1 cellular context compared by ENCODE assay signal in genomic region chr22:37679670-37680069, GRCh38.
TF ChIP-seq lines count a peak whose summit lies in the region.

No MANE protein-coding gene starts in this region.

TF ChIP-seq in endothelial cell of umbilical vein, 7 proteins besides CTCF, POLR2A, EP300 and RAD21:
- TF ChIP-seq EZH2 (IDR thresholded peaks at IDR 0.05; ENCODE audit: borderline replicate concordance, low read depth, low read length, severe bottlenecking) (no peak), POLR2AphosphoS5 (IDR thresholded peaks at IDR 0.05; ENCODE audit: insufficient read depth, low read depth, low read length) (no peak), FOS (IDR thresholded peaks at IDR 0.05; ENCODE audit: borderline replicate concordance, insufficient read depth, low read length) (no peak), JUN (IDR thresholded peaks at IDR 0.05; ENCODE audit: borderline replicate concordance, insufficient read depth, insufficient read length, low read depth) (no peak), GATA2 (IDR thresholded peaks at IDR 0.05; ENCODE audit: insufficient read depth, insufficient read length, low read depth, low read length) (no peak), MYC (IDR thresholded peaks at IDR 0.05; ENCODE audit: low read depth, low read length) (no peak)
- TF ChIP-seq, protein P1, sequence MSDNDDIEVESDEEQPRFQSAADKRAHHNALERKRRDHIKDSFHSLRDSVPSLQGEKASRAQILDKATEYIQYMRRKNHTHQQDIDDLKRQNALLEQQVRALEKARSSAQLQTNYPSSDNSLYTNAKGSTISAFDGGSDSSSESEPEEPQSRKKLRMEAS (IDR thresholded peaks at IDR 0.05; ENCODE audit: insufficient read depth, insufficient read length) = no peak
